25 cellular contexts compared by ENCODE assay signal in genomic region chr12:85550924-85551323, GRCh38.
"Had no signal": no experiment of that assay in that cellular context is flagged by ENCODE, and none has a peak within 500 bp of the region (broad histone marks: within the 10 kb centered on the region; RNA-seq: fewer than 3 reads in every experiment).

No MANE protein-coding gene starts in this region.

- H3K4me3 ChIP-seq: spleen, thoracic aorta, vagina had no signal

- H3K36me3 ChIP-seq: spleen, thoracic aorta, vagina had no signal

- H3K9me3 Mint-ChIP-seq: activated CD4-positive, alpha-beta memory T cell treated with anti-CD3 and anti-CD28 coated beads for 36 hours; activated T-cell treated with anti-CD3 and anti-CD28 coated beads, Interleukin-2, amount 50 U/mL, for 72 hours; brain; dendritic cell treated with granulocyte-macrophage colony-stimulating factor and Interleukin-4, amounts not matched to agents 40 ng/mL and 50 ng/mL, for 4 days; neural crest cell; T-helper 1 cell treated with Interleukin-12 subunit alpha and Interleukin-12 subunit beta and Interleukin-4 antibody, amounts not matched to agents 30 μg/mL and 1 μg/mL, for 36 hours; type B pancreatic cell had no signal

- H3K4me3 Mint-ChIP-seq: activated CD4-positive, alpha-beta memory T cell treated with anti-CD3 and anti-CD28 coated beads for 36 hours; activated T-cell treated with anti-CD3 and anti-CD28 coated beads, Interleukin-2, amount 50 U/mL, for 72 hours; brain; dendritic cell treated with granulocyte-macrophage colony-stimulating factor and Interleukin-4, amounts not matched to agents 40 ng/mL and 50 ng/mL, for 4 days; naive thymus-derived CD4-positive, alpha-beta T cell; neural crest cell; T-helper 1 cell treated with Interleukin-12 subunit alpha and Interleukin-12 subunit beta and Interleukin-4 antibody, amounts not matched to agents 30 μg/mL and 1 μg/mL, for 36 hours; type B pancreatic cell had no signal

- H3K27ac Mint-ChIP-seq: activated CD4-positive, alpha-beta memory T cell treated with anti-CD3 and anti-CD28 coated beads for 36 hours; activated T-cell treated with anti-CD3 and anti-CD28 coated beads, Interleukin-2, amount 50 U/mL, for 72 hours; brain; dendritic cell treated with granulocyte-macrophage colony-stimulating factor and Interleukin-4, amounts not matched to agents 40 ng/mL and 50 ng/mL, for 4 days; naive thymus-derived CD4-positive, alpha-beta T cell; progenitor cell of endocrine pancreas; T-helper 1 cell treated with Interleukin-12 subunit alpha and Interleukin-12 subunit beta and Interleukin-4 antibody, amounts not matched to agents 30 μg/mL and 1 μg/mL, for 36 hours; type B pancreatic cell had no signal

- H3K9me3 ChIP-seq: spleen, thoracic aorta, vagina had no signal

- H3K4me1 ChIP-seq: spleen, vagina had no signal

- DNase-seq: activated CD4-positive, alpha-beta memory T cell treated with anti-CD3 and anti-CD28 coated beads for 36 hours; activated CD4-positive, alpha-beta T cell treated with anti-CD3 and anti-CD28 coated beads for 4 hours; activated CD4-positive, CD25-positive, alpha-beta regulatory T cell; activated effector memory CD4-positive, alpha-beta T cell treated with Interleukin-2 at 50 U/mL for 16 hours; activated naive CD4-positive, alpha-beta T cell treated with anti-CD3 and anti-CD28 coated beads, Interleukin-2, amount 50 U/mL, for 16 hours; activated T-cell treated with anti-CD3 and anti-CD28 coated beads, Interleukin-2, amount 50 U/mL, for 72 hours; aorta; effector CD4-positive, alpha-beta T cell; erythroblast; foreskin keratinocyte; islet precursor cell; left cardiac atrium; naive thymus-derived CD4-positive, alpha-beta T cell; spleen; stimulated activated CD4-positive, alpha-beta T cell treated with anti-CD3 and anti-CD28 coated beads, Interleukin-4, amount 100 ng/mL, for 24 hours; stimulated activated naive CD4-positive, alpha-beta T cell treated with Interleukin-2 at 50 U/mL for 16 hours; T1000 had no signal

- H3K27me3 Mint-ChIP-seq: activated CD4-positive, alpha-beta memory T cell treated with anti-CD3 and anti-CD28 coated beads for 36 hours; brain; dendritic cell treated with granulocyte-macrophage colony-stimulating factor and Interleukin-4, amounts not matched to agents 40 ng/mL and 50 ng/mL, for 4 days; naive thymus-derived CD4-positive, alpha-beta T cell; progenitor cell of endocrine pancreas; type B pancreatic cell had no signal

- H3K36me3 Mint-ChIP-seq: activated CD4-positive, alpha-beta memory T cell treated with anti-CD3 and anti-CD28 coated beads for 36 hours; brain; naive thymus-derived CD4-positive, alpha-beta T cell; type B pancreatic cell had no signal

- ATAC-seq: activated T-cell treated with anti-CD3 and anti-CD28 coated beads, Interleukin-2, amount 50 U/mL, for 72 hours; foreskin keratinocyte; left cardiac atrium; naive thymus-derived CD4-positive, alpha-beta T cell had no signal

- H3K27me3 ChIP-seq: foreskin keratinocyte, spleen, vagina had no signal

- H3K27ac ChIP-seq: foreskin keratinocyte, spleen, thoracic aorta, vagina had no signal

- H3K4me1 Mint-ChIP-seq: naive thymus-derived CD4-positive, alpha-beta T cell; neural crest cell had no signal
